In genomic region chr20:23923311-23923710, GRCh38 we compare ENCODE assay signal across 1 cellular context.
TF ChIP-seq lines count a peak whose summit lies in the region.

No MANE protein-coding gene starts in this region.

TF ChIP-seq in HepG2, 621 proteins besides CTCF, POLR2A, EP300 and RAD21:
- TF ChIP-seq RBM39 (IDR thresholded peaks at IDR 0.05; ENCODE audit: low read depth, low read length, poor library complexity, severe bottlenecking) (no peak), ZNF724P (CRISPR knock-in tag; IDR thresholded peaks at IDR 0.05; ENCODE audit: borderline replicate concordance) (no peak), ZNF83 (CRISPR knock-in tag; IDR thresholded peaks at IDR 0.05; ENCODE audit: borderline replicate concordance) (no peak), MED13 (CRISPR knock-in tag; IDR thresholded peaks at IDR 0.05) (no peak), HNRNPH1 (optimal IDR thresholded peaks at IDR 0.05; ENCODE audit: low read depth, low read length) (no peak), BRD4 (CRISPR knock-in tag; IDR thresholded peaks at IDR 0.05) (no peak), EED (CRISPR knock-in tag; IDR thresholded peaks at IDR 0.05) (no peak), SIN3B (IDR thresholded peaks at IDR 0.05; ENCODE audit: low read length) (no peak), THAP8 (CRISPR knock-in tag; IDR thresholded peaks at IDR 0.05; ENCODE audit: borderline replicate concordance) (no peak), BRF2 (CRISPR knock-in tag; IDR thresholded peaks at IDR 0.05) (no peak), NBN (conservative IDR thresholded peaks at IDR 0.05) (no peak), ZNF800 (CRISPR knock-in tag; IDR thresholded peaks at IDR 0.05) (no peak), HMG20B (CRISPR knock-in tag; conservative IDR thresholded peaks at IDR 0.05) (no peak), ZNF577 (CRISPR knock-in tag; IDR thresholded peaks at IDR 0.05; ENCODE audit: borderline replicate concordance, low read depth) (no peak), GLI4 (CRISPR knock-in tag; IDR thresholded peaks at IDR 0.05; ENCODE audit: borderline replicate concordance) (no peak)
